ENCODE assay signal across 20 cellular contexts in genomic region chr10:11118696-11119095, GRCh38.
"Had no signal": no experiment of that assay in that cellular context is flagged by ENCODE, and none has a peak within 500 bp of the region (broad histone marks: within the 10 kb centered on the region; RNA-seq: fewer than 3 reads in every experiment).

No MANE protein-coding gene starts in this region.

- H3K36me3 ChIP-seq: sigmoid colon, spleen had no signal

- H3K79me2 ChIP-seq: parathyroid adenoma had no signal

- H3K9ac ChIP-seq: parathyroid adenoma had no signal

- H3K4me1 ChIP-seq: foreskin keratinocyte, parathyroid adenoma, testis had no signal

- H3K27ac ChIP-seq: foreskin keratinocyte, parathyroid adenoma, sigmoid colon, spleen, testis had no signal

- H3K4me3 ChIP-seq: sigmoid colon, spleen, testis had no signal

- DNase-seq: activated B cell treated with CpG ODN at 0.5 μM for 24 hours; activated CD4-positive, alpha-beta T cell treated with anti-CD3 and anti-CD28 coated beads for 4 hours; activated CD4-positive, alpha-beta T cell treated with anti-CD3 and anti-CD28 coated beads, Interleukin-2, amount 50 U/mL, for 48 hours; activated effector memory CD4-positive, alpha-beta T cell treated with Interleukin-2 at 50 U/mL for 16 hours; activated naive CD4-positive, alpha-beta T cell treated with anti-CD3 and anti-CD28 coated beads for 36 hours; activated naive CD8-positive, alpha-beta T cell treated with anti-CD3 and anti-CD28 coated beads, Interleukin-2, amount 10 ng/mL, durations not matched to agents 7 days and 5 days; activated T-cell treated with anti-CD3 and anti-CD28 coated beads, Interleukin-2, amount 50 U/mL, for 72 hours; amniotic stem cell; effector CD4-positive, alpha-beta T cell; erythroblast; foreskin keratinocyte; hypothalamus; nucleus accumbens; sigmoid colon; spleen; stimulated activated CD4-positive, alpha-beta T cell treated with anti-CD3 and anti-CD28 coated beads, Interleukin-4, amount 100 ng/mL, for 1 hour; stimulated activated naive CD4-positive, alpha-beta T cell; T1000; testis had no signal

- H3K9me3 ChIP-seq: testis had no signal

- H2AFZ ChIP-seq: parathyroid adenoma had no signal

- ATAC-seq: activated T-cell treated with anti-CD3 and anti-CD28 coated beads, Interleukin-2, amount 50 U/mL, for 72 hours; foreskin keratinocyte had no signal

- H3K27me3 ChIP-seq: foreskin keratinocyte, sigmoid colon, spleen, testis had no signal
